Comparison of ENCODE assay signal across 16 cellular contexts in genomic region chr16:17303101-17303500, GRCh38.
DNase-seq lines count a peak whose midpoint lies in the region; ATAC-seq and TF ChIP-seq lines count a peak whose summit lies in the region.
"Had no signal": no experiment of that assay in that cellular context is flagged by ENCODE, and none has a peak within 500 bp of the region (broad histone marks: within the 10 kb centered on the region; RNA-seq: fewer than 3 reads in every experiment).

No MANE protein-coding gene starts in this region.

- H3K4me1 ChIP-seq in OCI-LY7 (ENCODE audit: insufficient read depth, low read length, poor library complexity, severe bottlenecking) (peaks cover 77% of the 10 kb centered on the region), stomach (peaks cover 40 to 62% (median 55%) of the 10 kb centered on the region in 4 donors)
- H3K4me1 ChIP-seq: HAP-1 had no signal

- no peaks in the 10 kb centered on the region for H3K27me3 ChIP-seq in stomach
- H3K27me3 ChIP-seq: ascending aorta had no signal

- no peaks in the 10 kb centered on the region for H3K9me3 Mint-ChIP-seq in activated CD4-positive, alpha-beta T cell treated with anti-CD3 and anti-CD28 coated beads for 36 hours (ENCODE audit: low read depth)
- no peaks in the 10 kb centered on the region for H3K9me3 Mint-ChIP-seq in activated CD4-positive, alpha-beta T cell treated with anti-CD3 and anti-CD28 coated beads, Interleukin-2, amount 10 ng/mL, durations not matched to agents 24 days and 14 days
- H3K9me3 Mint-ChIP-seq in activated T-helper 2 cell treated with anti-CD3 and anti-CD28 coated beads, Interferon-gamma antibody, Interleukin-2, Interleukin-4, amounts not matched to agents 10 μg/mL and 5 μg/mL and 100 μg/mL, durations not matched to agents 14 hours and 24 hours and 36 hours: no peaks in the 10 kb centered on the region
- H3K9me3 Mint-ChIP-seq: stimulated activated naive CD8-positive, alpha-beta T cell treated with anti-CD3 and anti-CD28 coated beads, Interleukin-15, Interleukin-2, amounts not matched to agents 100 ng/mL and 50 ng/mL, for 24 hours; T-cell had no signal

- H3K27me3 Mint-ChIP-seq in activated CD4-positive, alpha-beta T cell treated with anti-CD3 and anti-CD28 coated beads for 36 hours: no peaks in the 10 kb centered on the region
- H3K27me3 Mint-ChIP-seq in activated CD4-positive, alpha-beta T cell treated with anti-CD3 and anti-CD28 coated beads, Interleukin-2, amount 10 ng/mL, durations not matched to agents 24 days and 14 days: no peaks in the 10 kb centered on the region
- H3K27me3 Mint-ChIP-seq in activated T-helper 2 cell treated with anti-CD3 and anti-CD28 coated beads, Interferon-gamma antibody, Interleukin-2, Interleukin-4, amounts not matched to agents 10 μg/mL and 5 μg/mL and 100 μg/mL, durations not matched to agents 14 hours and 24 hours and 36 hours (ENCODE audit: low read depth): no peaks in the 10 kb centered on the region
- H3K27me3 Mint-ChIP-seq: stimulated activated naive CD8-positive, alpha-beta T cell treated with anti-CD3 and anti-CD28 coated beads, Interleukin-15, Interleukin-2, amounts not matched to agents 100 ng/mL and 50 ng/mL, for 24 hours; T-cell had no signal

- H4K20me1 ChIP-seq in OCI-LY7 (ENCODE audit: insufficient read depth, low read length): no peaks in the 10 kb centered on the region

- no TSS peak for BruUV-seq in OCI-LY7 (replicated peaks; lab: Mats Ljungman, UMichigan)

- H3K27ac Mint-ChIP-seq in activated CD4-positive, alpha-beta T cell treated with anti-CD3 and anti-CD28 coated beads for 36 hours: peak overlapping the region; percentile 51
- no peak overlapping the region for H3K27ac Mint-ChIP-seq in activated CD4-positive, alpha-beta T cell treated with anti-CD3 and anti-CD28 coated beads, Interleukin-2, amount 10 ng/mL, durations not matched to agents 24 days and 14 days
- no peak overlapping the region for H3K27ac Mint-ChIP-seq in activated T-helper 2 cell treated with anti-CD3 and anti-CD28 coated beads, Interferon-gamma antibody, Interleukin-2, Interleukin-4, amounts not matched to agents 10 μg/mL and 5 μg/mL and 100 μg/mL, durations not matched to agents 14 hours and 24 hours and 36 hours
- H3K27ac Mint-ChIP-seq: stimulated activated naive CD8-positive, alpha-beta T cell treated with anti-CD3 and anti-CD28 coated beads, Interleukin-15, Interleukin-2, amounts not matched to agents 100 ng/mL and 50 ng/mL, for 24 hours had no signal

- peaks cover 39% of the 10 kb centered on the region; the same call in 1 of the 2 replicates for H3K79me2 ChIP-seq in OCI-LY7 (ENCODE audit: insufficient read depth, low read depth, low read length)

- CTCF ChIA-PET in activated CD4-positive, alpha-beta T cell treated with anti-CD3 and anti-CD28 coated beads for 36 hours (lab: Charles Lee): interaction anchor here (0.7 to 1.2 kb wide), 2 partner anchors 15 to 171 kb away, joined by 3 to 4 read pairs; no protein-coding TSS in a partner anchor
- CTCF ChIA-PET in OCI-LY7 (lab: Charles Lee; ENCODE audit: unreplicated experiment): interaction anchor here (1.0 to 2.1 kb wide), 4 partner anchors 20 to 161 kb away, joined by 3 to 8 read pairs (median 4); no protein-coding TSS in a partner anchor

- no peaks in the 10 kb centered on the region for H3K9me3 ChIP-seq in OCI-LY7 (ENCODE audit: low read length)
- H3K9me3 ChIP-seq in stomach: no peaks in the 10 kb centered on the region
- H3K9me3 ChIP-seq: ascending aorta, HAP-1 had no signal

- no peak overlapping the region for H3K4me3 Mint-ChIP-seq in activated CD4-positive, alpha-beta T cell treated with anti-CD3 and anti-CD28 coated beads for 36 hours
- no peak overlapping the region for H3K4me3 Mint-ChIP-seq in activated CD4-positive, alpha-beta T cell treated with anti-CD3 and anti-CD28 coated beads, Interleukin-2, amount 10 ng/mL, durations not matched to agents 24 days and 14 days
- H3K4me3 Mint-ChIP-seq in activated T-helper 2 cell treated with anti-CD3 and anti-CD28 coated beads, Interferon-gamma antibody, Interleukin-2, Interleukin-4, amounts not matched to agents 10 μg/mL and 5 μg/mL and 100 μg/mL, durations not matched to agents 14 hours and 24 hours and 36 hours (ENCODE audit: low read depth): no peak overlapping the region
- H3K4me3 Mint-ChIP-seq: stimulated activated naive CD8-positive, alpha-beta T cell treated with anti-CD3 and anti-CD28 coated beads, Interleukin-15, Interleukin-2, amounts not matched to agents 100 ng/mL and 50 ng/mL, for 24 hours had no signal

- H3K4me3 ChIP-seq in OCI-LY7 (ENCODE audit: low read depth, low read length, poor library complexity, severe bottlenecking) (peak overlapping the region; percentile 45), stomach (no peak overlapping the region)
- H3K4me3 ChIP-seq: ascending aorta, HAP-1 had no signal

- TF ChIP-seq CTCF in OCI-LY7 (conservative IDR thresholded peaks at IDR 0.05; ENCODE audit: low read length): no peak
- TF ChIP-seq CTCF in stomach (IDR thresholded peaks at IDR 0.05): no peak

- no peak for TF ChIP-seq POLR2A in stomach (IDR thresholded peaks at IDR 0.05)

- peaks cover 41% of the 10 kb centered on the region for H3K4me1 Mint-ChIP-seq in activated CD4-positive, alpha-beta T cell treated with anti-CD3 and anti-CD28 coated beads for 36 hours
- H3K4me1 Mint-ChIP-seq in activated CD4-positive, alpha-beta T cell treated with anti-CD3 and anti-CD28 coated beads, Interleukin-2, amount 10 ng/mL, durations not matched to agents 24 days and 14 days: peaks cover 37% of the 10 kb centered on the region
- H3K4me1 Mint-ChIP-seq in activated T-helper 2 cell treated with anti-CD3 and anti-CD28 coated beads, Interferon-gamma antibody, Interleukin-2, Interleukin-4, amounts not matched to agents 10 μg/mL and 5 μg/mL and 100 μg/mL, durations not matched to agents 14 hours and 24 hours and 36 hours (ENCODE audit: low read depth): peaks cover 40% of the 10 kb centered on the region

- H3K4me2 ChIP-seq in OCI-LY7 (ENCODE audit: low read length): peak overlapping the region; percentile 67

- ATAC-seq in activated CD4-positive, alpha-beta T cell treated with anti-CD3 and anti-CD28 coated beads for 36 hours: no peak
- ATAC-seq in HG03378 (IDR thresholded peaks at IDR 0.05; ENCODE audit: unreplicated experiment): no peak
- ATAC-seq: left ventricle myocardium superior had no signal

- H3K36me3 ChIP-seq in OCI-LY7 (ENCODE audit: insufficient read depth, low read length) (no peaks in the 10 kb centered on the region), stomach (no peaks in the 10 kb centered on the region)
- H3K36me3 ChIP-seq: ascending aorta, HAP-1 had no signal

- peak overlapping the region; percentile 10; the same call in 1 of the 2 replicates for H2AFZ ChIP-seq in OCI-LY7 (ENCODE audit: low read length)

- no peaks in the 10 kb centered on the region for H3K36me3 Mint-ChIP-seq in activated CD4-positive, alpha-beta T cell treated with anti-CD3 and anti-CD28 coated beads for 36 hours (ENCODE audit: low read depth)
- H3K36me3 Mint-ChIP-seq in activated CD4-positive, alpha-beta T cell treated with anti-CD3 and anti-CD28 coated beads, Interleukin-2, amount 10 ng/mL, durations not matched to agents 24 days and 14 days (ENCODE audit: low read depth): peaks cover 2% of the 10 kb centered on the region
- H3K36me3 Mint-ChIP-seq in activated T-helper 2 cell treated with anti-CD3 and anti-CD28 coated beads, Interferon-gamma antibody, Interleukin-2, Interleukin-4, amounts not matched to agents 10 μg/mL and 5 μg/mL and 100 μg/mL, durations not matched to agents 14 hours and 24 hours and 36 hours (ENCODE audit: low read depth): peaks cover 4% of the 10 kb centered on the region
- H3K36me3 Mint-ChIP-seq: T-cell had no signal

- POLR2A ChIA-PET in activated CD4-positive, alpha-beta T cell treated with anti-CD3 and anti-CD28 coated beads for 36 hours (lab: Charles Lee): no interaction called here
- POLR2A ChIA-PET in OCI-LY7 (lab: Charles Lee): interaction anchor here (0.6 to 4.8 kb wide), 8 partner anchors 11 to 161 kb away, joined by 3 to 47 read pairs (median 5); no protein-coding TSS in a partner anchor

- no peaks in the 10 kb centered on the region for H3K9me2 ChIP-seq in OCI-LY7 (ENCODE audit: insufficient read depth, low read length)

- peak overlapping the region; percentile 99 for H3K27ac ChIP-seq in OCI-LY7 (ENCODE audit: low read depth, low read length, poor library complexity, severe bottlenecking)
- H3K27ac ChIP-seq in stomach: peak overlapping the region; percentile 49 to 91 (median 83)
- H3K27ac ChIP-seq: ascending aorta had no signal

- intact Hi-C loops in activated CD4-positive, alpha-beta T cell treated with anti-CD3 and anti-CD28 coated beads for 36 hours (cut with DNase I, micrococcal nuclease): no loop called here
- intact Hi-C loops in activated CD4-positive, alpha-beta T cell treated with anti-CD3 and anti-CD28 coated beads, Interleukin-2, amount 10 ng/mL, durations not matched to agents 24 days and 14 days (cut with micrococcal nuclease): no loop called here
- intact Hi-C loops in OCI-LY7 (cut with micrococcal nuclease; ENCODE audit: unreplicated experiment) (loop anchor here (5.0 kb wide), 1 partner anchor 91 kb away; no protein-coding TSS in a partner anchor), stomach (cut with DNase I; ENCODE audit: low total_unique reads) (no loop called here)
- intact Hi-C loops in activated T-helper 2 cell treated with anti-CD3 and anti-CD28 coated beads, Interferon-gamma antibody, Interleukin-2, Interleukin-4, amounts not matched to agents 10 μg/mL and 5 μg/mL and 100 μg/mL, durations not matched to agents 14 hours and 24 hours and 36 hours (cut with micrococcal nuclease): no loop called here

- no peak for TF ChIP-seq EP300 in stomach (IDR thresholded peaks at IDR 0.05)

- 33 to 58% (median 45%) methylated on average over 5 of the region's 5 CpGs for WGBS in stomach, 5 donors

- no peak for DNase-seq in activated CD4-positive, alpha-beta T cell treated with anti-CD3 and anti-CD28 coated beads for 36 hours
- no peak for DNase-seq in activated CD4-positive, alpha-beta T cell treated with anti-CD3 and anti-CD28 coated beads, Interleukin-2, amount 10 ng/mL, durations not matched to agents 24 days and 14 days
- DNase-seq in OCI-LY7 (ENCODE audit: low spot score) (peak; percentile 54), germinal center (ENCODE audit: low spot score) (peak; percentile 73), stomach (peak; percentile 53)
- DNase-seq in activated T-helper 2 cell treated with anti-CD3 and anti-CD28 coated beads, Interferon-gamma antibody, Interleukin-2, Interleukin-4, amounts not matched to agents 10 μg/mL and 5 μg/mL and 100 μg/mL, durations not matched to agents 14 hours and 24 hours and 36 hours (ENCODE audit: low spot score): no peak
- no peak for DNase-seq in effector CD4-positive, alpha-beta T cell
- DNase-seq: activated CD4-positive, alpha-beta T cell treated with anti-CD3 and anti-CD28 coated beads, Interleukin-2, amount 50 U/mL, for 4 hours; Calu3; left ventricle myocardium superior; NCI-H1930; T-cell had no signal

Comparison
In these comparisons a context has a peak if more than half of its experiments do, and no peak if none do; other contexts are left out.
1. DNase-seq: peak in OCI-LY7 (single experiment), germinal center (single experiment) and stomach (single experiment); none in activated CD4-positive, alpha-beta T cell treated with anti-CD3 and anti-CD28 coated beads for 36 hours (single experiment), activated CD4-positive, alpha-beta T cell treated with anti-CD3 and anti-CD28 coated beads, Interleukin-2, amount 10 ng/mL, durations not matched to agents 24 days and 14 days (single experiment), activated T-helper 2 cell treated with anti-CD3 and anti-CD28 coated beads, Interferon-gamma antibody, Interleukin-2, Interleukin-4, amounts not matched to agents 10 μg/mL and 5 μg/mL and 100 μg/mL, durations not matched to agents 14 hours and 24 hours and 36 hours (single experiment) and effector CD4-positive, alpha-beta T cell (single experiment).